In genomic region chr2:140242889-140243288, GRCh38 we compare ENCODE assay signal across 13 cellular contexts.
"Had no signal": no experiment of that assay in that cellular context is flagged by ENCODE, and none has a peak within 500 bp of the region (broad histone marks: within the 10 kb centered on the region; RNA-seq: fewer than 3 reads in every experiment).

No MANE protein-coding gene starts in this region.

- H3K4me1 Mint-ChIP-seq: activated CD4-positive, alpha-beta memory T cell treated with anti-CD3 and anti-CD28 coated beads, Interleukin-2, amount 10 ng/mL, durations not matched to agents 7 days and 5 days; stimulated activated naive B cell treated with anti-CD40 and anti-IgM and Interleukin-4, amounts not matched to agents 10 μg/mL and 1 μg/mL and 100 μg/mL, for 72 hours had no signal

- H3K27me3 Mint-ChIP-seq: activated CD4-positive, alpha-beta memory T cell treated with anti-CD3 and anti-CD28 coated beads, Interleukin-2, amount 10 ng/mL, durations not matched to agents 7 days and 5 days; activated naive CD8-positive, alpha-beta T cell; stimulated activated naive B cell treated with anti-CD40 and anti-IgM and Interleukin-4, amounts not matched to agents 10 μg/mL and 1 μg/mL and 100 μg/mL, for 72 hours had no signal

- H3K27ac ChIP-seq: gastroesophageal sphincter, sigmoid colon, tibial nerve had no signal

- H3K27me3 ChIP-seq: gastroesophageal sphincter, sigmoid colon, tibial nerve had no signal

- H3K36me3 ChIP-seq: gastroesophageal sphincter, sigmoid colon, tibial nerve had no signal

- H3K27ac Mint-ChIP-seq: activated CD4-positive, alpha-beta memory T cell treated with anti-CD3 and anti-CD28 coated beads, Interleukin-2, amount 10 ng/mL, durations not matched to agents 7 days and 5 days; activated naive CD8-positive, alpha-beta T cell; brain; stimulated activated naive B cell treated with anti-CD40 and anti-IgM and Interleukin-4, amounts not matched to agents 10 μg/mL and 1 μg/mL and 100 μg/mL, for 72 hours had no signal

- H3K4me1 ChIP-seq: gastroesophageal sphincter, sigmoid colon had no signal

- H3K36me3 Mint-ChIP-seq: activated naive CD8-positive, alpha-beta T cell; brain; stimulated activated naive B cell treated with anti-CD40 and anti-IgM and Interleukin-4, amounts not matched to agents 10 μg/mL and 1 μg/mL and 100 μg/mL, for 72 hours had no signal

- DNase-seq: activated CD4-positive, alpha-beta memory T cell treated with anti-CD3 and anti-CD28 coated beads, Interleukin-2, amount 10 ng/mL, durations not matched to agents 7 days and 5 days; activated gamma-delta T cell; activated T-cell treated with anti-CD3 and anti-CD28 coated beads, Interleukin-2, amount 50 U/mL, for 48 hours; amygdala; cerebellar nuclear complex; kidney glomerular epithelial cell; sigmoid colon; stimulated activated CD4-positive, alpha-beta T cell treated with anti-CD3 and anti-CD28 coated beads, Interleukin-2, amount 100 ng/mL, for 24 hours; stimulated activated naive B cell treated with anti-CD40 and anti-IgM and Interleukin-4, amounts not matched to agents 10 μg/mL and 1 μg/mL and 100 μg/mL, for 72 hours had no signal

- H3K9me3 ChIP-seq: gastroesophageal sphincter, sigmoid colon, tibial nerve had no signal

- ATAC-seq: gastroesophageal sphincter; stimulated activated naive B cell treated with anti-CD40 and anti-IgM and Interleukin-4, amounts not matched to agents 10 μg/mL and 1 μg/mL and 100 μg/mL, for 72 hours had no signal

- H3K4me3 Mint-ChIP-seq: activated CD4-positive, alpha-beta memory T cell treated with anti-CD3 and anti-CD28 coated beads, Interleukin-2, amount 10 ng/mL, durations not matched to agents 7 days and 5 days; activated naive CD8-positive, alpha-beta T cell; brain; stimulated activated naive B cell treated with anti-CD40 and anti-IgM and Interleukin-4, amounts not matched to agents 10 μg/mL and 1 μg/mL and 100 μg/mL, for 72 hours had no signal

- H3K9me3 Mint-ChIP-seq: brain had no signal

- H3K4me3 ChIP-seq: gastroesophageal sphincter, sigmoid colon, tibial nerve had no signal
